35 cellular contexts compared by ENCODE assay signal in genomic region chr1:239432255-239432654, GRCh38. TPM values are rescaled to one million over a fixed set of nuclear protein-coding genes. Genes with fewer than 3 reads are reported as not detected.
"Had no signal": no experiment of that assay in that cellular context is flagged by ENCODE, and none has a peak within 500 bp of the region (broad histone marks: within the 10 kb centered on the region; RNA-seq: fewer than 3 reads in every experiment).

No MANE protein-coding gene starts in this region.

- H3K27ac ChIP-seq: adrenal gland, body of pancreas, brain microvascular endothelial cell, breast epithelium, VCaP had no signal

- ATAC-seq: activated CD8-positive, alpha-beta T cell treated with anti-CD3 and anti-CD28 coated beads for 36 hours; activated naive CD4-positive, alpha-beta T cell treated with anti-CD3 and anti-CD28 coated beads, Interleukin-2, amount 50 U/mL, for 72 hours; activated T-cell treated with anti-CD3 and anti-CD28 coated beads, Interleukin-2, amount 50 U/mL, for 4 hours; activated T-cell treated with anti-CD3 and anti-CD28 coated beads, Interleukin-2, amount 50 U/mL, for 72 hours; activated T-helper 17 cell treated with anti-CD3 and anti-CD28 coated beads, Interleukin-2, amount 50 U/mL, for 72 hours; body of pancreas had no signal

- H3K27me3 ChIP-seq: adrenal gland, body of pancreas, brain microvascular endothelial cell, breast epithelium had no signal

- H3K9me3 ChIP-seq: adrenal gland, body of pancreas, breast epithelium had no signal

- DNase-seq: activated B cell treated with CpG ODN at 0.5 μM for 24 hours; activated CD4-positive, alpha-beta memory T cell treated with anti-CD3 and anti-CD28 coated beads for 36 hours; activated CD4-positive, alpha-beta T cell treated with anti-CD3 and anti-CD28 coated beads for 4 hours; activated CD4-positive, alpha-beta T cell treated with anti-CD3 and anti-CD28 coated beads, Interleukin-2, amount 10 ng/mL, durations not matched to agents 24 days and 14 days; activated CD4-positive, alpha-beta T cell treated with anti-CD3 and anti-CD28 coated beads, Interleukin-2, amount 50 U/mL, for 1 hour; activated CD4-positive, alpha-beta T cell treated with anti-CD3 and anti-CD28 coated beads, Interleukin-2, amount 50 U/mL, for 4 hours; activated CD4-positive, CD25-positive, alpha-beta regulatory T cell treated with anti-CD3 and anti-CD28 coated beads, Interleukin-2, amount 50 U/mL, for 72 hours; activated CD8-positive, alpha-beta memory T cell treated with anti-CD3 and anti-CD28 coated beads, Interleukin-2, amount 50 U/mL, for 4 hours; activated CD8-positive, alpha-beta T cell treated with anti-CD3 and anti-CD28 coated beads for 36 hours; activated effector memory CD4-positive, alpha-beta T cell treated with anti-CD3 and anti-CD28 coated beads, Interleukin-2, amount 50 U/mL, for 16 hours; activated gamma-delta T cell treated with Interleukin-2 at 50 U/mL for 16 hours; activated naive CD4-positive, alpha-beta T cell; activated naive CD4-positive, alpha-beta T cell treated with anti-CD3 and anti-CD28 coated beads for 36 hours; activated naive CD4-positive, alpha-beta T cell treated with anti-CD3 and anti-CD28 coated beads, Interleukin-2, amount 50 U/mL, for 16 hours; activated naive CD8-positive, alpha-beta T cell treated with anti-CD3 and anti-CD28 coated beads for 36 hours; activated T-cell treated with anti-CD3 and anti-CD28 coated beads for 4 hours; activated T-cell treated with anti-CD3 and anti-CD28 coated beads, Interleukin-2, amount 50 U/mL, for 1 hour; activated T-cell treated with anti-CD3 and anti-CD28 coated beads, Interleukin-2, amount 50 U/mL, for 4 hours; activated T-cell treated with anti-CD3 and anti-CD28 coated beads, Interleukin-2, amount 50 U/mL, for 72 hours; adrenal gland; amniotic stem cell; aorta; body of pancreas; brain microvascular endothelial cell; central memory CD4-positive, alpha-beta T cell; T-helper 1 cell; T-helper 2 cell; T-helper 9 cell had no signal

- H3K4me3 ChIP-seq: adrenal gland, body of pancreas, breast epithelium had no signal

- H3K36me3 ChIP-seq: adrenal gland, brain microvascular endothelial cell, breast epithelium had no signal

- FAIRE-seq: astrocyte, TTC549 had no signal

- H3K4me1 ChIP-seq: adrenal gland, breast epithelium had no signal

RNA-seq across cellular contexts. Expression of gene CHRM3, which starts 45.9 kb away (rescaled TPM):
- total RNA-seq: activated B cell treated with CpG ODN at 0.5 μM for 24 hours; activated CD4-positive, alpha-beta T cell treated with anti-CD3 and anti-CD28 coated beads, Interleukin-2, amount 10 ng/mL, durations not matched to agents 24 days and 14 days; activated T-helper 1 cell treated with anti-CD3 and anti-CD28 coated beads, Interleukin-12 subunit alpha, Interleukin-12 subunit beta, Interleukin-2, Interleukin-4 antibody, amounts not matched to agents 30 ng/mL and 10 ng/mL and 1 ng/mL, durations not matched to agents 14 hours and 24 hours and 36 hours had no signal
